Comparison of ENCODE assay signal across 8 cellular contexts in the genomic region with DNA sequence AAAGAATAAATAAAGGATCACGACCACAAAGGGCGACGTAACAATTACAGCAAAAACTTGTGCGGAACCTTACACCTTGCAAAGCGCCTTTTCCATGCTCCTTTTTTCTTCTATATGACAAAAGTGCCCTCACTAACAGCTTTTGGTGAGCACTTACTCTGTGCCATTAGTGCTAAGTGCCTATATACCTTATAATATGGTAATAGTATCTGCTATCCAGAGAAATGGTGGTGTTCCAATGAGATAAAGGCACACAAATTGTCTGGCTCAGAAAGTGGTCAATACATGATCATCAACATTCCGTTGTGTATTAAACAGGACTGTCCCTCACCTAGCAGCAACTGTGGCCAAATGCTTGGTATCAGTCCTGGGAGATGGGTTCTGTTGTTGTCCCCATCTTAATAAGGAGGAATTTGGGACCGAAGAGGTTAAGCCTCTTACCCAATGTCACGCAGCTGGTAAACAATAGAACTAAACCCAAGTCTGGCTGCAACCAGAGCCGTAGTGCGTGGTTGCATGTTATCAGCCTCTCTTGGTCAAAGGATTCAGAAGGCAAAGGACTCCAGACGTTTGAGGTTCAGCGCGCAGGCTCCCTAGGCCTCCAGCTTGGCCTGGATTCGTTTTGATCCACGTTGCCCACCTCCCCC. TPM values are rescaled to one million over a fixed set of nuclear protein-coding genes. Genes with fewer than 3 reads are reported as not detected.
DNase-seq lines count a peak whose midpoint lies in the region; TF ChIP-seq lines count a peak whose summit lies in the region.

No MANE protein-coding gene starts in this region.

- H3K27me3 Mint-ChIP-seq in activated T-cell treated with anti-CD3 and anti-CD28 coated beads, Interleukin-2, amount 50 U/mL, for 24 hours = no peaks in the 10 kb centered on the region

- peaks cover 27% of the 10 kb centered on the region for H3K36me3 Mint-ChIP-seq in activated T-cell treated with anti-CD3 and anti-CD28 coated beads, Interleukin-2, amount 50 U/mL, for 24 hours (ENCODE audit: low read depth)

- H3K4me1 Mint-ChIP-seq in activated T-cell treated with anti-CD3 and anti-CD28 coated beads, Interleukin-2, amount 50 U/mL, for 24 hours (ENCODE audit: low read depth) = peaks cover 22% of the 10 kb centered on the region

- no peak for DNase-seq in activated T-cell treated with anti-CD3 and anti-CD28 coated beads, Interleukin-2, amount 50 U/mL, for 24 hours
- no peak for DNase-seq in activated T-cell treated with anti-CD3 and anti-CD28 coated beads, Interleukin-2, amount 50 U/mL, for 1 hour
- DNase-seq in esophagus muscularis mucosa (ENCODE audit: extremely low spot score) (no peak), testis (no peak), GM20000 (ENCODE audit: low spot score) (no peak), CD1c-positive myeloid dendritic cell (ENCODE audit: extremely low spot score) (no peak), NK-92 (lab: John Stamatoyannopoulos, UW; ENCODE audit: unreplicated experiment) (no peak)

- H2AFZ ChIP-seq in Loucy (ENCODE audit: low read length) = no peak overlapping the region

- H3K9me3 Mint-ChIP-seq in activated T-cell treated with anti-CD3 and anti-CD28 coated beads, Interleukin-2, amount 50 U/mL, for 24 hours = no peaks in the 10 kb centered on the region

- no peaks in the 10 kb centered on the region for H3K27me3 ChIP-seq in Loucy (ENCODE audit: insufficient read depth, low read length, poor library complexity, severe bottlenecking)
- peaks cover 0 to 10% (median 0%) of the 10 kb centered on the region in 4 donors for H3K27me3 ChIP-seq in esophagus muscularis mucosa
- no peaks in the 10 kb centered on the region for H3K27me3 ChIP-seq in testis

- H3K4me3 ChIP-seq in Loucy (ENCODE audit: low read length, poor library complexity, severe bottlenecking) = peak overlapping the region; percentile 3
- peak overlapping the region; percentile 73 to 89 (median 82) for H3K4me3 ChIP-seq in esophagus muscularis mucosa
- peak overlapping the region; percentile 77 to 88 for H3K4me3 ChIP-seq in testis

- H3K79me2 ChIP-seq in Loucy (ENCODE audit: insufficient read depth, low read length) = peaks cover 9% of the 10 kb centered on the region

- no peaks in the 10 kb centered on the region for H3F3A ChIP-seq in Loucy (ENCODE audit: low read depth)

- TF ChIP-seq EP300 in esophagus muscularis mucosa (IDR thresholded peaks at IDR 0.05) = no peak

- peaks cover 5% of the 10 kb centered on the region for H4K20me1 ChIP-seq in Loucy (ENCODE audit: insufficient read depth, low read length, poor library complexity, severe bottlenecking)

- peak overlapping the region; percentile 21 for H3K4me2 ChIP-seq in Loucy (ENCODE audit: low read depth, low read length, poor library complexity, severe bottlenecking)

- TF ChIP-seq CTCF in Loucy (conservative IDR thresholded peaks at IDR 0.05; ENCODE audit: low read length) (no peak), esophagus muscularis mucosa (IDR thresholded peaks at IDR 0.05) (no peak), testis (IDR thresholded peaks at IDR 0.05) (no peak), GM20000 (IDR thresholded peaks at IDR 0.05; ENCODE audit: extremely low read depth, missing control alignments) (no peak)

- peak overlapping the region; percentile 94 to 98 (median 95) for H3K27ac ChIP-seq in esophagus muscularis mucosa (replicated peaks in 1 of 4)
- H3K27ac ChIP-seq in testis = no peak overlapping the region

- H3K4me1 ChIP-seq in Loucy (ENCODE audit: insufficient read depth, low read length, poor library complexity, severe bottlenecking) (peaks cover 14% of the 10 kb centered on the region), esophagus muscularis mucosa (peaks cover 16 to 39% (median 30%) of the 10 kb centered on the region in 4 donors), testis (peaks cover 36% of the 10 kb centered on the region)

- peaks cover 25% of the 10 kb centered on the region; the same call in 1 of the 2 replicates for H3K36me3 ChIP-seq in Loucy (ENCODE audit: insufficient read depth, low read length)
- H3K36me3 ChIP-seq in esophagus muscularis mucosa = peaks cover 16 to 58% (median 40%) of the 10 kb centered on the region in 4 donors
- H3K36me3 ChIP-seq in testis (ENCODE audit: low read depth, missing control alignments) = no peaks in the 10 kb centered on the region

- H3K9ac ChIP-seq in Loucy (ENCODE audit: low read depth, low read length, poor library complexity, severe bottlenecking) = no peak overlapping the region

- H3K9me2 ChIP-seq in Loucy (replicated peaks; ENCODE audit: low read depth, low read length) = no peaks in the 10 kb centered on the region

- H3K4me3 Mint-ChIP-seq in activated T-cell treated with anti-CD3 and anti-CD28 coated beads, Interleukin-2, amount 50 U/mL, for 24 hours = peak overlapping the region; percentile 80

- intact Hi-C loops in esophagus muscularis mucosa (cut with DNase I) (loop anchor here (1.0 to 5.0 kb wide), 4 partner anchors 50 to 186 kb away; no protein-coding TSS in a partner anchor), testis (cut with DNase I; ENCODE audit: low total_unique reads) (loop anchor here (5.0 to 10.0 kb wide), 3 partner anchors 47 to 182 kb away; a partner anchor contains a TSS)

- 35% methylated on average over 13 of the region's 15 CpGs for WGBS in esophagus muscularis mucosa
- WGBS in testis, 2 donors = 29 to 36% methylated on average over 15 of the region's 15 CpGs

- H3K9me3 ChIP-seq in Loucy (ENCODE audit: insufficient read depth, low read depth, low read length) (no peaks in the 10 kb centered on the region), esophagus muscularis mucosa (no peaks in the 10 kb centered on the region), testis (no peaks in the 10 kb centered on the region)

- TF ChIP-seq POLR2A in esophagus muscularis mucosa (IDR thresholded peaks at IDR 0.05; ENCODE audit: low read depth) (no peak), testis (IDR thresholded peaks at IDR 0.05) (no peak)

- peak overlapping the region; percentile 94 for H3K27ac Mint-ChIP-seq in activated T-cell treated with anti-CD3 and anti-CD28 coated beads, Interleukin-2, amount 50 U/mL, for 24 hours

RNA-seq across cellular contexts. Expression of a gene that starts 0.6 kb away (rescaled TPM):
- total RNA-seq in esophagus muscularis mucosa = 1 to 10 TPM; 5.4 to 9.2 (median 7.0) TPM
- total RNA-seq in testis = 10 to 100 TPM; 28.7 to 32.0 TPM
- polyA plus RNA-seq in testis (ENCODE audit: insufficient read depth, low read depth, low replicate concordance) = 30.4 TPM

RNA-seq across cellular contexts. Expression of a gene that starts 19.8 kb away (rescaled TPM):
- total RNA-seq in esophagus muscularis mucosa (under 1 TPM in 3 of 4 donors, not detected in 1; under 0.01 to 0.17 (median 0.11) TPM), testis (10 to 100 TPM; 25.0 to 32.7 TPM)
- 46.2 TPM for polyA plus RNA-seq in testis (ENCODE audit: insufficient read depth, low read depth, low replicate concordance)

RNA-seq across cellular contexts. Expression of a gene that starts 20.2 kb away (rescaled TPM):
- 10 to 100 TPM; 16.8 to 23.5 (median 20.5) TPM for total RNA-seq in esophagus muscularis mucosa
- 10 to 100 TPM; 19.0 to 24.5 TPM for total RNA-seq in testis
- 18.2 TPM for polyA plus RNA-seq in testis (ENCODE audit: insufficient read depth, low read depth, low replicate concordance)

RNA-seq across cellular contexts. Expression of a gene that starts 28.9 kb away (rescaled TPM):
- total RNA-seq in esophagus muscularis mucosa (under 1 TPM in 2 of 4 donors, not detected in 2; 0.26 to 0.42 TPM), testis (10 to 100 TPM; 11.6 to 26.5 TPM)
- polyA plus RNA-seq in testis (ENCODE audit: insufficient read depth, low read depth, low replicate concordance) = 30.6 TPM

RNA-seq across cellular contexts. Expression of a gene that starts 42.8 kb away (rescaled TPM):
- 10 to 100 TPM in 3 of 4 donors, 1 to 10 TPM in 1; 5.0 to 18.1 (median 14.3) TPM for total RNA-seq in esophagus muscularis mucosa
- 1 to 10 TPM; 6.6 to 9.6 TPM for total RNA-seq in testis
- 8.8 TPM for polyA plus RNA-seq in testis (ENCODE audit: insufficient read depth, low read depth, low replicate concordance)

Comparison
In these comparisons a context has a peak if more than half of its experiments do, and no peak if none do; other contexts are left out.
1. H3K4me3 ChIP-seq: peak in every context shown above with its lines; median percentile 82 in testis; 82 in esophagus muscularis mucosa; 3 in Loucy.
2. H3K27ac ChIP-seq: peak in esophagus muscularis mucosa (4 of 4); none in testis (0 of 2).
3. RNA of a gene that starts 19.8 kb away (total RNA-seq): 25.0 to 32.7 TPM in testis; under 0.01 to 0.17 TPM in esophagus muscularis mucosa; every median in the first group is over 10 times any median in the second.